ENCODE assay signal across 22 cellular contexts in genomic region chr11:105070221-105070789, GRCh38. TPM values are rescaled to one million over a fixed set of nuclear protein-coding genes. Genes with fewer than 3 reads are reported as not detected.
DNase-seq lines count a peak whose midpoint lies in the region; ATAC-seq and TF ChIP-seq lines count a peak whose summit lies in the region.
"Had no signal": no experiment of that assay in that cellular context is flagged by ENCODE, and none has a peak within 500 bp of the region (broad histone marks: within the 10 kb centered on the region; RNA-seq: fewer than 3 reads in every experiment).

No MANE protein-coding gene starts in this region.

- POLR2A ChIA-PET in T-cell (lab: Charles Lee) = interaction anchor here in 1 of 2 donors (0.6 kb wide), 1 partner anchor 23 kb away, joined by 6 read pairs; no protein-coding TSS in a partner anchor

- no peak for DNase-seq in activated CD4-positive, CD25-positive, alpha-beta regulatory T cell (lab: John Stamatoyannopoulos, UW)
- DNase-seq in CD1c-positive myeloid dendritic cell (ENCODE audit: extremely low spot score) (peak; percentile 43), T-cell (no peak), epithelial cell of esophagus (ENCODE audit: low read depth) (peak; percentile 33), GM13977 (ENCODE audit: low spot score) (no peak), NCI-H1694 (lab: John Stamatoyannopoulos, UW) (no peak), GF-D8 (lab: John Stamatoyannopoulos, UW) (no peak)
- DNase-seq: activated CD8-positive, alpha-beta memory T cell treated with anti-CD3 and anti-CD28 coated beads, Interleukin-2, amount 50 U/mL, for 4 hours; amniotic stem cell; cerebellar nuclear complex; endodermal cell; H9; NCI-H2081; NCI-H524 treated with DMSO at 0.1 percent for 48 hours; PC-9; spleen had no signal

- H3K4me3 ChIP-seq in epithelial cell of esophagus (ENCODE audit: low read length) = no peak overlapping the region
- H3K4me3 ChIP-seq: A549; BLaER1 treated with 17β-estradiol and CSF1 and Interleukin-3, amounts not matched to agents 10 nM and 100 nM; PC-9 had no signal

- peaks cover 24 to 50% (median 32%) of the 10 kb centered on the region in 3 donors for H3K4me1 Mint-ChIP-seq in T-cell

- peaks cover 0 to 3% of the 10 kb centered on the region in 2 donors for H3K27me3 Mint-ChIP-seq in T-cell
- H3K27me3 Mint-ChIP-seq: type B pancreatic cell had no signal

- peaks cover 16% of the 10 kb centered on the region for H3K36me3 Mint-ChIP-seq in T-cell
- H3K36me3 Mint-ChIP-seq: type B pancreatic cell had no signal

- H3K9me3 Mint-ChIP-seq in T-cell = no peaks in the 10 kb centered on the region
- H3K9me3 Mint-ChIP-seq: endodermal cell, H9, type B pancreatic cell had no signal

- no peak for TF ChIP-seq CTCF in epithelial cell of esophagus (IDR thresholded peaks at IDR 0.05; ENCODE audit: insufficient read depth, low read depth, low read length, missing control alignments)
- TF ChIP-seq CTCF in GM13977 (IDR thresholded peaks at IDR 0.05; ENCODE audit: extremely low read depth, insufficient read depth, missing control alignments) = no peak

- peak overlapping the region; percentile 93 to 98 for H3K27ac Mint-ChIP-seq in T-cell
- H3K27ac Mint-ChIP-seq: endodermal cell, H9, type B pancreatic cell had no signal

- H3K4me3 Mint-ChIP-seq in T-cell = peak overlapping the region; percentile 78 to 91 (median 84)
- H3K4me3 Mint-ChIP-seq: endodermal cell, H9, type B pancreatic cell had no signal

- ATAC-seq in activated CD4-positive, CD25-positive, alpha-beta regulatory T cell treated with anti-CD3 and anti-CD28 coated beads, Interleukin-2, amount 50 U/mL, for 24 hours = peak; percentile 62 to 67
- peak; percentile 48 to 62 (median 54) for ATAC-seq in T-cell (replicated peaks in 1 of 4)
- ATAC-seq: A549 had no signal

- CTCF ChIA-PET in T-cell (lab: Charles Lee) = no interaction called here

- in situ Hi-C loops in GM13977 (cut with MboI; ENCODE audit: low pct_unique_long_range_greater_than_20kb, low sequenced_read_pairs, unreplicated experiment) = no loop called here

RNA-seq across cellular contexts. Expression of gene CARD16, which starts 25.2 kb away (rescaled TPM):
- total RNA-seq in T-cell = 10 to 100 TPM; 39.0 to 52.3 (median 44.9) TPM
- total RNA-seq: endodermal cell, H9 had no signal

RNA-seq across cellular contexts. Expression of gene CASP1, which starts 35.4 kb away (rescaled TPM):
- total RNA-seq in T-cell = 10 to 100 TPM; 45.5 to 69.7 (median 53.3) TPM
- total RNA-seq: endodermal cell, H9 had no signal

RNA-seq across cellular contexts. Expression of gene CASP5, which starts 47.3 kb away (rescaled TPM):
- under 1 TPM in 1 of 5 donors, not detected in 4; 0.38 TPM for total RNA-seq in T-cell
- total RNA-seq: Daoy, endodermal cell, H9, PC-9, SK-MEL-5 had no signal

Comparison
In these comparisons a context has a peak if more than half of its experiments do, and no peak if none do; other contexts are left out.
1. DNase-seq: peak in CD1c-positive myeloid dendritic cell (single experiment) and epithelial cell of esophagus (single experiment); none in activated CD4-positive, CD25-positive, alpha-beta regulatory T cell (0 of 4), T-cell (0 of 34), GM13977 (single experiment), NCI-H1694 (single experiment) and GF-D8 (single experiment).